1 cellular context compared by ENCODE assay signal in the genomic region with DNA sequence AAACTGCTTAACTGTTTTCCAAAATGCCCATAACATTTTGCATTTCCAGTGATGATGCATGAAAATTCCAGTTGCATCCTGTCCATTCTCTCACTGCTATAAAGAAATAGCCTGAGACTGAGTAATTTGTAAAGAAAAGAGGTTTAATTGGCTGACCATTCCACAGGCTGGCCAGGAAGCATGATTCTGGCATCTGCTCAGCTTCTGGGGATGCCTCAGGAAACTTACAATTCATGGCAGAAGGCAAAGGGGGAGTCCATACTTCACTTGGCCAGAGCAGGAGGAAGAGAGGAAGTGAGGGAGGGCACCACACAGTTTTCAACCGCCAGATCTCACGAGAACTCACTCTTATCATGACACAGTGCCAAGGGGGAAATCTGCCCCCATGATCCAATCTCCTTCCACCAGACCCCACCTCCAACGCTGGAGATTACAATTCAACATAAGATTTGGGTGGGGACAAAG.
TF ChIP-seq lines count a peak whose summit lies in the region.

No MANE protein-coding gene starts in this region.

TF ChIP-seq in GM12878, 131 proteins besides CTCF, POLR2A, EP300 and RAD21:
- TF ChIP-seq YY1 (IDR thresholded peaks at IDR 0.05; ENCODE audit: low read depth, low read length): peak; percentile 29; the same call in 1 of the 2 replicates
- TF ChIP-seq ZBED1 (IDR thresholded peaks at IDR 0.05; ENCODE audit: borderline replicate concordance): peak; percentile 63; the same call in 1 of the 2 replicates
- no peak for TF ChIP-seq GABPA (IDR thresholded peaks at IDR 0.05; ENCODE audit: low read depth)
- peak; percentile 47; the same call in 1 of the 2 replicates for TF ChIP-seq TAF1 (IDR thresholded peaks at IDR 0.05; ENCODE audit: borderline replicate concordance, low read depth, low read length)
- TF ChIP-seq CEBPZ (IDR thresholded peaks at IDR 0.05; ENCODE audit: low read depth, low read length): no peak
- TF ChIP-seq, protein P1, sequence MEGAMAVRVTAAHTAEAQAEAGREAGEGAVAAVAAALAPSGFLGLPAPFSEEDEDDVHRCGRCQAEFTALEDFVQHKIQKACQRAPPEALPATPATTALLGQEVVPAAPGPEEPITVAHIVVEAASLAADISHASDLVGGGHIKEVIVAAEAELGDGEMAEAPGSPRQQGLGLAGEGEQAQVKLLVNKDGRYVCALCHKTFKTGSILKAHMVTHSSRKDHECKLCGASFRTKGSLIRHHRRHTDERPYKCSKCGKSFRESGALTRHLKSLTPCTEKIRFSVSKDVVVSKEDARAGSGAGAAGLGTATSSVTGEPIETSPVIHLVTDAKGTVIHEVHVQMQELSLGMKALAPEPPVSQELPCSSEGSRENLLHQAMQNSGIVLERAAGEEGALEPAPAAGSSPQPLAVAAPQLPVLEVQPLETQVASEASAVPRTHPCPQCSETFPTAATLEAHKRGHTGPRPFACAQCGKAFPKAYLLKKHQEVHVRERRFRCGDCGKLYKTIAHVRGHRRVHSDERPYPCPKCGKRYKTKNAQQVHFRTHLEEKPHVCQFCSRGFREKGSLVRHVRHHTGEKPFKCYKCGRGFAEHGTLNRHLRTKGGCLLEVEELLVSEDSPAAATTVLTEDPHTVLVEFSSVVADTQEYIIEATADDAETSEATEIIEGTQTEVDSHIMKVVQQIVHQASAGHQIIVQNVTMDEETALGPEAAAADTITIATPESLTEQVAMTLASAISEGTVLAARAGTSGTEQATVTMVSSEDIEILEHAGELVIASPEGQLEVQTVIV (IDR thresholded peaks at IDR 0.05; ENCODE audit: borderline replicate concordance, partially characterized antibody): no peak
- TF ChIP-seq CHD2 (IDR thresholded peaks at IDR 0.05; ENCODE audit: borderline replicate concordance, low read depth, low read length): peak; percentile 76; the same call in 1 of the 2 replicates
- TF ChIP-seq PML (IDR thresholded peaks at IDR 0.05; ENCODE audit: low read length): 0 out of 2 replicates have a peak, but pooled peaks have one; percentile 8
- 0 out of 2 replicates have a peak, but pooled peaks have one; percentile 4 for TF ChIP-seq CREB1 (IDR thresholded peaks at IDR 0.05; ENCODE audit: low read depth)
- peak; percentile 77; the same call in 1 of the 2 replicates for TF ChIP-seq SPI1 (IDR thresholded peaks at IDR 0.05; ENCODE audit: borderline replicate concordance, insufficient read depth, low read depth, low read length)
- 0 out of 2 replicates have a peak, but pooled peaks have one; percentile 40 for TF ChIP-seq CBX5 (IDR thresholded peaks at IDR 0.05; ENCODE audit: low read depth)
- TF ChIP-seq RUNX3 (IDR thresholded peaks at IDR 0.05; ENCODE audit: low read length): peak; percentile 44; the same call in 1 of the 2 replicates
